ENCODE assay signal across 23 cellular contexts in genomic region chr12:87779016-87779415, GRCh38.
A peak's percentile ranks its signal among the peaks of the same experiment; 100 is the strongest.
DNase-seq lines count a peak whose midpoint lies in the region; ATAC-seq and TF ChIP-seq lines count a peak whose summit lies in the region.
"Had no signal": no experiment of that assay in that cellular context is flagged by ENCODE, and none has a peak within 500 bp of the region (broad histone marks: within the 10 kb centered on the region; RNA-seq: fewer than 3 reads in every experiment).

No MANE protein-coding gene starts in this region.

- H3K79me2 ChIP-seq in KMS-11 (ENCODE audit: insufficient read depth, low read depth) = no peaks in the 10 kb centered on the region

- H3K4me2 ChIP-seq in KMS-11 = no peak overlapping the region

- peak; percentile 100 for DNase-seq in Caki2 (ENCODE audit: low read depth)
- no peak for DNase-seq in chondrocyte (ENCODE audit: low spot score)
- DNase-seq in HuH-7.5 (ENCODE audit: low spot score) = no peak
- no peak for DNase-seq in NCI-H2196 treated with DMSO at 0.1 percent for 48 hours (lab: John Stamatoyannopoulos, UW; ENCODE audit: unreplicated experiment)
- no peak for DNase-seq in T-cell
- DNase-seq in HAP-1 (ENCODE audit: low spot score in 2 of 2) = no peak
- DNase-seq: activated B cell treated with CpG ODN at 0.5 μM for 24 hours; activated CD8-positive, alpha-beta T cell treated with anti-CD3 and anti-CD28 coated beads for 36 hours; activated naive CD4-positive, alpha-beta T cell treated with anti-CD3 and anti-CD28 coated beads for 36 hours; activated T-cell treated with anti-CD3 and anti-CD28 coated beads, Interleukin-2, amount 50 U/mL, for 24 hours; CD4-positive, alpha-beta T cell; DMS79; foreskin fibroblast; Kasumi-1; NCI-H1092 treated with DMSO at 0.1 percent for 48 hours; NCI-H2107; NCI-H526; SIG-M5; substantia nigra had no signal

- no peaks in the 10 kb centered on the region for H4K20me1 ChIP-seq in KMS-11 (ENCODE audit: insufficient read depth)

- TF ChIP-seq CTCF in KMS-11 (conservative IDR thresholded peaks at IDR 0.05; ENCODE audit: low read depth, low read length) = no peak
- TF ChIP-seq CTCF in chondrocyte (IDR thresholded peaks at IDR 0.05) = no peak
- TF ChIP-seq CTCF in nephron (IDR thresholded peaks at IDR 0.05; ENCODE audit: unreplicated experiment in 3 of 3) = no peak

- H3K27ac ChIP-seq in KMS-11 = no peak overlapping the region
- H3K27ac ChIP-seq: ascending aorta, coronary artery had no signal

- POLR2A ChIA-PET in T-cell (lab: Charles Lee) = no interaction called here

- in situ Hi-C loops in Caki2 (cut with HindIII; ENCODE audit: low pct_unique_long_range_greater_than_20kb, low sequenced_read_pairs) = no loop called here
- in situ Hi-C loops in HAP-1 (cut with MboI; ENCODE audit: low sequenced_read_pairs) = no loop called here

- H3K4me1 ChIP-seq in KMS-11 (ENCODE audit: low read depth, poor library complexity, severe bottlenecking) (peaks cover 55% of the 10 kb centered on the region), HAP-1 (no peaks in the 10 kb centered on the region)
- H3K4me1 ChIP-seq: ascending aorta had no signal

- H3K4me1 Mint-ChIP-seq in chondrocyte (ENCODE audit: low read depth) = peaks cover 31% of the 10 kb centered on the region
- H3K4me1 Mint-ChIP-seq in nephron = peaks cover 22% of the 10 kb centered on the region
- H3K4me1 Mint-ChIP-seq in T-cell = no peaks in the 10 kb centered on the region
- H3K4me1 Mint-ChIP-seq: activated B cell treated with CpG ODN at 0.5 μM for 24 hours had no signal

- no peaks in the 10 kb centered on the region for H3K9me3 ChIP-seq in HAP-1
- H3K9me3 ChIP-seq: ascending aorta had no signal

- ATAC-seq in T-cell (replicated peaks in 1 of 4) = no peak
- ATAC-seq: activated CD8-positive, alpha-beta T cell treated with anti-CD3 and anti-CD28 coated beads for 36 hours had no signal

- H3K27me3 ChIP-seq in KMS-11 (ENCODE audit: insufficient read depth, low read depth) (no peaks in the 10 kb centered on the region), HAP-1 (ENCODE audit: low read depth) (no peaks in the 10 kb centered on the region)
- H3K27me3 ChIP-seq: ascending aorta had no signal

- H3K27me3 Mint-ChIP-seq in chondrocyte (ENCODE audit: low read depth) (no peaks in the 10 kb centered on the region), nephron (ENCODE audit: low read depth) (no peaks in the 10 kb centered on the region), T-cell (no peaks in the 10 kb centered on the region)
- H3K27me3 Mint-ChIP-seq: activated B cell treated with CpG ODN at 0.5 μM for 24 hours; activated CD8-positive, alpha-beta T cell treated with anti-CD3 and anti-CD28 coated beads for 36 hours; activated T-cell treated with anti-CD3 and anti-CD28 coated beads, Interleukin-2, amount 50 U/mL, for 24 hours; CD4-positive, alpha-beta T cell had no signal

- H3K4me3 ChIP-seq in KMS-11 (IDR thresholded peaks at IDR 0.05; ENCODE audit: insufficient read depth, low read depth, low read length) = no peak overlapping the region
- H3K4me3 ChIP-seq in HAP-1 = no peak overlapping the region
- H3K4me3 ChIP-seq: ascending aorta, coronary artery had no signal

- CTCF ChIA-PET in T-cell (lab: Charles Lee) = no interaction called here

- peak overlapping the region; percentile 34; the same call in 1 of the 2 replicates for H2AFZ ChIP-seq in KMS-11 (ENCODE audit: low read depth)

- H3K36me3 ChIP-seq in KMS-11 (ENCODE audit: insufficient read depth) (no peaks in the 10 kb centered on the region), HAP-1 (replicated peaks) (no peaks in the 10 kb centered on the region)
- H3K36me3 ChIP-seq: ascending aorta had no signal

- H3K9me3 Mint-ChIP-seq in chondrocyte (ENCODE audit: low read depth) (peaks cover 5% of the 10 kb centered on the region), nephron (peaks cover 7% of the 10 kb centered on the region), T-cell (peaks cover 3 to 5% (median 5%) of the 10 kb centered on the region in 3 donors)
- H3K9me3 Mint-ChIP-seq: activated B cell treated with CpG ODN at 0.5 μM for 24 hours; activated naive CD4-positive, alpha-beta T cell treated with anti-CD3 and anti-CD28 coated beads for 36 hours; activated T-cell treated with anti-CD3 and anti-CD28 coated beads, Interleukin-2, amount 50 U/mL, for 24 hours; CD4-positive, alpha-beta T cell had no signal

- H3K36me3 Mint-ChIP-seq in chondrocyte (ENCODE audit: low read depth) = peaks cover 2% of the 10 kb centered on the region
- H3K36me3 Mint-ChIP-seq in nephron (ENCODE audit: low read depth) = no peaks in the 10 kb centered on the region
- H3K36me3 Mint-ChIP-seq in T-cell = no peaks in the 10 kb centered on the region

- H3K9ac ChIP-seq in KMS-11 = no peak overlapping the region

- H3K4me3 Mint-ChIP-seq in chondrocyte (ENCODE audit: unreplicated experiment) (no peak overlapping the region), nephron (no peak overlapping the region), T-cell (no peak overlapping the region)
- H3K4me3 Mint-ChIP-seq: activated B cell treated with CpG ODN at 0.5 μM for 24 hours; activated CD8-positive, alpha-beta T cell treated with anti-CD3 and anti-CD28 coated beads for 36 hours; activated naive CD4-positive, alpha-beta T cell treated with anti-CD3 and anti-CD28 coated beads for 36 hours; activated T-cell treated with anti-CD3 and anti-CD28 coated beads, Interleukin-2, amount 50 U/mL, for 24 hours; CD4-positive, alpha-beta T cell had no signal

- peak overlapping the region; percentile 41 for H3K27ac Mint-ChIP-seq in chondrocyte (ENCODE audit: unreplicated experiment)
- H3K27ac Mint-ChIP-seq in nephron = peak overlapping the region in 2 of 3 experiments; percentile 3 to 12
- no peak overlapping the region for H3K27ac Mint-ChIP-seq in T-cell
- H3K27ac Mint-ChIP-seq: activated B cell treated with CpG ODN at 0.5 μM for 24 hours; activated CD8-positive, alpha-beta T cell treated with anti-CD3 and anti-CD28 coated beads for 36 hours; activated naive CD4-positive, alpha-beta T cell treated with anti-CD3 and anti-CD28 coated beads for 36 hours; activated T-cell treated with anti-CD3 and anti-CD28 coated beads, Interleukin-2, amount 50 U/mL, for 24 hours; CD4-positive, alpha-beta T cell had no signal

Comparison
In these comparisons a context has a peak if more than half of its experiments do, and no peak if none do; other contexts are left out.
1. H3K27ac Mint-ChIP-seq: peak in chondrocyte (single experiment) and nephron (2 of 3); none in T-cell (0 of 2).